ENCODE assay signal across 8 cellular contexts in the genomic region with DNA sequence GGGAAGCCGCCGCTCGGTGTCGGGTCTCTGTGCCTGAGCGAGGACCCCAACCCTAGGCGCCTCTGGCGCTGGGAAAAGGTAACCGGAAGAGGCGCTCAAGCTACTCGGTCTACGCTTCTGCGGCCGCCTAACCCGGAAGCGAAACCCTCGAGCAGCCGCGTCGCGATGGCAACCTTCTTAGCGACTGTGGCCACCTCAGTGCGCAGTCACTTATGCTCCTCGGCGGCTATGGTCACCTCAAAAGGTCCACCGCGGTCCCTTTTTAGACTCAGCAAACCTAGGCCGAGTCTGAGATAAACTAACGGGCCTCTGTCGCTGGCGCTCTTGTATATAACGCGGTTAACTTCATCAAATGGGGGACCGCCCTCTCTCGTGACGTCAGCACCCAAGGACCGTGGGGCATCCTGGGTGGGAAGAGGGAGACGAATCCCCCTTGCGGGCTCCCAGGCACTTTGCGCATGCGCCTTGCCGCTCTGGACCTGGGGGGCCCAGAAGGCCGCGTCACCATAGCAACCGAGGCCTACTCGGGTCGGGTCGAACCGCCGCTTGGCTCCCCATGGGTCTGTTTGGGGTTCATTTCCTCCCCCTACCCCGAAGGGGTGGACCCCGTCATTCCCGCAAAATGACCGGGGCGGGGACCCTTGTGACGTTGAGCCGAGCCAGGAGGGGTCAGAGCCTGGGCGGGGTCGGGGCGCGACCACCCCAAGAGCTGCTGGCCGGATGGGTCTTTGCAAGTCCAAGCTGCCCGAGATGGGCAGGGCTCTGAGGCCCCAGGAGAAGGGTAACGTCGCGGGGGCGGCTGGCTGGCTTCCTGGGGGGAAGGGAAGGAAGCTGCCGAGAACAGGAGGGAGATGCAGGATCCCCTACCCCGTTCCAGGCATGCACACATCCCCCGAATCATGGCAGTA. TPM values are rescaled to one million over a fixed set of nuclear protein-coding genes. Genes with fewer than 3 reads are reported as not detected.
DNase-seq lines count a peak whose midpoint lies in the region; ATAC-seq and TF ChIP-seq lines count a peak whose summit lies in the region.

A gene with protein sequence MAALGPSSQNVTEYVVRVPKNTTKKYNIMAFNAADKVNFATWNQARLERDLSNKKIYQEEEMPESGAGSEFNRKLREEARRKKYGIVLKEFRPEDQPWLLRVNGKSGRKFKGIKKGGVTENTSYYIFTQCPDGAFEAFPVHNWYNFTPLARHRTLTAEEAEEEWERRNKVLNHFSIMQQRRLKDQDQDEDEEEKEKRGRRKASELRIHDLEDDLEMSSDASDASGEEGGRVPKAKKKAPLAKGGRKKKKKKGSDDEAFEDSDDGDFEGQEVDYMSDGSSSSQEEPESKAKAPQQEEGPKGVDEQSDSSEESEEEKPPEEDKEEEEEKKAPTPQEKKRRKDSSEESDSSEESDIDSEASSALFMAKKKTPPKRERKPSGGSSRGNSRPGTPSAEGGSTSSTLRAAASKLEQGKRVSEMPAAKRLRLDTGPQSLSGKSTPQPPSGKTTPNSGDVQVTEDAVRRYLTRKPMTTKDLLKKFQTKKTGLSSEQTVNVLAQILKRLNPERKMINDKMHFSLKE (minus strand): TSS at position 91 of the 908 bp plus-strand sequence. CDS start 169 bp downstream, outside the sequence.

- TF ChIP-seq CTCF in cardiac muscle cell (IDR thresholded peaks at IDR 0.05; ENCODE audit: low read depth, low read length) (no peak), transverse colon (IDR thresholded peaks at IDR 0.05) (peak in 3 of 5 experiments; percentile 14 to 31 (median 17))

- peak within 1 kb of the TSS; percentile 95 for H3K18ac ChIP-seq in trophoblast cell (ENCODE audit: low read length)

- peak within 1 kb of the TSS; percentile 65 for H3K9ac ChIP-seq in trophoblast cell (ENCODE audit: low read length)

- DNase-seq in NCI-H1417 treated with DMSO at 0.1 percent for 48 hours (lab: John Stamatoyannopoulos, UW) (peak; percentile 92), SW480 (ENCODE audit: low spot score) (peak; percentile 83), cardiac muscle cell (ENCODE audit: low read depth in 1 of 2, low spot score in 1 of 2) (peak; percentile 97 to 98), trophoblast cell (peak; percentile 90 to 92), transverse colon (peak; percentile 93)
- peak; percentile 96 for DNase-seq in activated naive CD8-positive, alpha-beta T cell treated with anti-CD3 and anti-CD28 coated beads, Interleukin-2, amount 50 U/mL, for 24 hours

- peaks cover 15% of the 10 kb centered on the region for H3K79me2 ChIP-seq in trophoblast cell (ENCODE audit: control insufficient read depth, insufficient read depth, low read length, poor library complexity)

- peak within 1 kb of the TSS; percentile 91 for H3K14ac ChIP-seq in trophoblast cell (ENCODE audit: low read length)

- WGBS in trophoblast cell (ENCODE audit: extremely low coverage, insufficient coverage, insufficient read length): no CpG with 5 or more reads among the region's 69 CpGs
- WGBS in transverse colon (ENCODE audit: low coverage in 1 of 2), 2 donors: 1% methylated on average over 55 of the region's 69 CpGs; no CpG with 5 or more reads in 1 of the 2 donors

- no peaks in the 10 kb centered on the region for H3K27me3 ChIP-seq in cardiac muscle cell
- H3K27me3 ChIP-seq in trophoblast cell (ENCODE audit: insufficient read depth, low read length): no peaks in the 10 kb centered on the region
- H3K27me3 ChIP-seq in transverse colon: no peaks in the 10 kb centered on the region

- H3K4me3 ChIP-seq in cardiac muscle cell: peak within 1 kb of the TSS; percentile 80
- H3K4me3 ChIP-seq in trophoblast cell (ENCODE audit: low read depth, low read length): peak within 1 kb of the TSS; percentile 85
- H3K4me3 ChIP-seq in transverse colon: peak within 1 kb of the TSS; percentile 62 to 93 (median 82)

- peak within 1 kb of the TSS; percentile 91 for H4K12ac ChIP-seq in trophoblast cell (ENCODE audit: low read depth, low read length)

- peak; percentile 85 for ATAC-seq in HG02642 (IDR thresholded peaks at IDR 0.05; ENCODE audit: poor library complexity, unreplicated experiment)
- peak; percentile 87 for ATAC-seq in activated naive CD8-positive, alpha-beta T cell treated with anti-CD3 and anti-CD28 coated beads, Interleukin-2, amount 50 U/mL, for 24 hours

- H3K4me1 Mint-ChIP-seq in activated naive CD8-positive, alpha-beta T cell treated with anti-CD3 and anti-CD28 coated beads, Interleukin-2, amount 50 U/mL, for 24 hours: peaks cover 22% of the 10 kb centered on the region

- peak within 1 kb of the TSS; percentile 85 for H3K4me2 ChIP-seq in trophoblast cell (ENCODE audit: low read length)

- peaks cover 19% of the 10 kb centered on the region for H3K36me3 Mint-ChIP-seq in activated naive CD8-positive, alpha-beta T cell treated with anti-CD3 and anti-CD28 coated beads, Interleukin-2, amount 50 U/mL, for 24 hours (ENCODE audit: low read depth)

- H2BK5ac ChIP-seq in trophoblast cell (ENCODE audit: low read depth, low read length, poor library complexity): peak within 1 kb of the TSS; percentile 68

- no peaks in the 10 kb centered on the region for H3K9me3 Mint-ChIP-seq in activated naive CD8-positive, alpha-beta T cell treated with anti-CD3 and anti-CD28 coated beads, Interleukin-2, amount 50 U/mL, for 24 hours

- H4K8ac ChIP-seq in trophoblast cell (ENCODE audit: low read depth, low read length): peak within 1 kb of the TSS; percentile 96

- intact Hi-C loops in transverse colon (cut with DNase I; ENCODE audit: low total_unique reads): loop anchor here (1.0 kb wide), 1 partner anchor 30 kb away; no protein-coding TSS in a partner anchor

- peaks cover 7% of the 10 kb centered on the region for H3K4me1 ChIP-seq in cardiac muscle cell (ENCODE audit: low read depth)
- peaks cover 10 to 12% of the 10 kb centered on the region in 2 experiments for H3K4me1 ChIP-seq in trophoblast cell (ENCODE audit: control insufficient read depth in 1 of 2, insufficient read depth in 2 of 2, low read length in 2 of 2)
- H3K4me1 ChIP-seq in transverse colon: peaks cover 5 to 18% (median 8%) of the 10 kb centered on the region in 4 donors

- peak within 1 kb of the TSS; percentile 91 for H3K4me3 Mint-ChIP-seq in activated naive CD8-positive, alpha-beta T cell treated with anti-CD3 and anti-CD28 coated beads, Interleukin-2, amount 50 U/mL, for 24 hours

- peak within 1 kb of the TSS; percentile 93 for H3K27ac Mint-ChIP-seq in activated naive CD8-positive, alpha-beta T cell treated with anti-CD3 and anti-CD28 coated beads, Interleukin-2, amount 50 U/mL, for 24 hours

- peak within 1 kb of the TSS; percentile 62 for H2BK12ac ChIP-seq in trophoblast cell (ENCODE audit: low read length)

- in situ Hi-C loops in transverse colon (cut with MboI; ENCODE audit: low pct_ligation_motif_present in 1 of 4, low pct_unique_long_range_greater_than_20kb in 1 of 4, low sequenced_read_pairs in 3 of 4): no loop called here

- peak within 1 kb of the TSS; percentile 93 for H3K27ac ChIP-seq in cardiac muscle cell
- H3K27ac ChIP-seq in trophoblast cell (ENCODE audit: low read depth, low read length): peak within 1 kb of the TSS; percentile 82
- H3K27ac ChIP-seq in transverse colon: peak within 1 kb of the TSS; percentile 89 to 98 (median 94)

- no peaks in the 10 kb centered on the region for H3K9me3 ChIP-seq in cardiac muscle cell (ENCODE audit: low read depth)
- no peaks in the 10 kb centered on the region for H3K9me3 ChIP-seq in trophoblast cell (ENCODE audit: insufficient read depth, low read depth, low read length)
- no peaks in the 10 kb centered on the region for H3K9me3 ChIP-seq in transverse colon

- H3K79me1 ChIP-seq in trophoblast cell (ENCODE audit: low read length): peaks cover 17% of the 10 kb centered on the region

- peak within 1 kb of the TSS; percentile 88 for H4K91ac ChIP-seq in trophoblast cell (ENCODE audit: low read depth, low read length)

- H2BK120ac ChIP-seq in trophoblast cell (ENCODE audit: insufficient read depth, low read length, poor library complexity): peak within 1 kb of the TSS; percentile 91

- H3K27me3 Mint-ChIP-seq in activated naive CD8-positive, alpha-beta T cell treated with anti-CD3 and anti-CD28 coated beads, Interleukin-2, amount 50 U/mL, for 24 hours: no peaks in the 10 kb centered on the region

- TF ChIP-seq EP300 in transverse colon (IDR thresholded peaks at IDR 0.05; ENCODE audit: low read depth): no peak

- H2AFZ ChIP-seq in trophoblast cell (ENCODE audit: insufficient read depth, low read length, poor library complexity): peak within 1 kb of the TSS; percentile 82

- H3K23ac ChIP-seq in trophoblast cell (ENCODE audit: low read length): no peak within 1 kb of the TSS

- H3K4ac ChIP-seq in trophoblast cell (ENCODE audit: low read depth, low read length): peak within 1 kb of the TSS; percentile 96

- TF ChIP-seq POLR2A in GM10847 (IDR thresholded peaks at IDR 0.05; ENCODE audit: extremely low read depth, insufficient read length) (peak; percentile 15), transverse colon (IDR thresholded peaks at IDR 0.05) (peak; percentile 48)

- H2AK5ac ChIP-seq in trophoblast cell (ENCODE audit: low read length): peak within 1 kb of the TSS; percentile 88

- H3K36me3 ChIP-seq in cardiac muscle cell (peaks cover 12% of the 10 kb centered on the region), trophoblast cell (ENCODE audit: control insufficient read depth in 1 of 2, insufficient read depth in 2 of 2, low read length in 2 of 2) (peaks cover 22% of the 10 kb centered on the region in 2 experiments), transverse colon (peaks cover 0 to 22% (median 6%) of the 10 kb centered on the region in 4 donors)

RNA-seq across cellular contexts. Expression of the gene that starts here (rescaled TPM):
- total RNA-seq in cardiac muscle cell (81.3 and 96.7 TPM in 2 replicates), transverse colon (100 to 1,000 TPM in 1 of 4 donors, 10 to 100 TPM in 3; 42.2 to 166 (median 56.1) TPM)
- polyA plus RNA-seq in cardiac muscle cell: 37.7 and 43.0 TPM in 2 replicates
- polyA plus RNA-seq in trophoblast cell (2013): 66.7 and 70.2 TPM in 2 replicates

Comparison
In these comparisons a context has a peak if more than half of its experiments do, and no peak if none do; other contexts are left out.
1. Peak in every context shown above with its lines: DNase-seq, ATAC-seq, H3K4me3 ChIP-seq and H3K27ac ChIP-seq.